1 cellular context compared by ENCODE assay signal in genomic region chr4:128306992-128307581, GRCh38.
TF ChIP-seq lines count a peak whose summit lies in the region.

No MANE protein-coding gene starts in this region.

TF ChIP-seq in K562, 482 proteins besides CTCF, POLR2A, EP300 and RAD21 (continued from another document and continues in another):
- TF ChIP-seq CLOCK (CRISPR knock-in tag; IDR thresholded peaks at IDR 0.05; ENCODE audit: borderline replicate concordance): no peak
- no peak for TF ChIP-seq ZNF407 (IDR thresholded peaks at IDR 0.05; ENCODE audit: low read depth)
- TF ChIP-seq ZBTB9 (CRISPR knock-in tag; IDR thresholded peaks at IDR 0.05): peak; percentile 74; the same call in 1 of the 2 replicates
- no peak for TF ChIP-seq THRAP3 (IDR thresholded peaks at IDR 0.05; ENCODE audit: borderline replicate concordance)
- no peak for TF ChIP-seq GTF2F1 (IDR thresholded peaks at IDR 0.05; ENCODE audit: low read depth, low read length)
- TF ChIP-seq RNF219 (CRISPR knock-in tag; IDR thresholded peaks at IDR 0.05): no peak
- TF ChIP-seq RFX5 (IDR thresholded peaks at IDR 0.05; ENCODE audit: low read depth, low read length): no peak
- TF ChIP-seq MTA1 (IDR thresholded peaks at IDR 0.05; ENCODE audit: borderline replicate concordance): no peak
- TF ChIP-seq GATA2 (CRISPR knock-in tag; IDR thresholded peaks at IDR 0.05): no peak
- TF ChIP-seq CBFB (CRISPR knock-in tag; IDR thresholded peaks at IDR 0.05): no peak
- no peak for TF ChIP-seq MBD1 (CRISPR knock-in tag; IDR thresholded peaks at IDR 0.05)
- TF ChIP-seq KDM4B (IDR thresholded peaks at IDR 0.05; ENCODE audit: borderline replicate concordance in 2 of 2, low read depth in 1 of 2): no peak
- TF ChIP-seq SMAD2 (IDR thresholded peaks at IDR 0.05; ENCODE audit: low read depth, low read length): no peak
- no peak for TF ChIP-seq BCOR (IDR thresholded peaks at IDR 0.05)
- peak; percentile 49; the same call in 1 of the 2 replicates for TF ChIP-seq KLF6 (CRISPR knock-in tag; IDR thresholded peaks at IDR 0.05; ENCODE audit: borderline replicate concordance)
- no peak for TF ChIP-seq RBM22 (IDR thresholded peaks at IDR 0.05; ENCODE audit: low read depth, low read length, poor library complexity, severe bottlenecking)
- TF ChIP-seq ZNF583 (CRISPR knock-in tag; IDR thresholded peaks at IDR 0.05): peak; percentile 68; the same call in 1 of the 2 replicates
- no peak for TF ChIP-seq ZNF668 (CRISPR knock-in tag; IDR thresholded peaks at IDR 0.05)
- TF ChIP-seq E2F4 (CRISPR knock-in tag; IDR thresholded peaks at IDR 0.05; ENCODE audit: low read depth): no peak
- TF ChIP-seq STAT5B (CRISPR knock-in tag; IDR thresholded peaks at IDR 0.05): no peak
- TF ChIP-seq ZNF274 (IDR thresholded peaks at IDR 0.05; ENCODE audit: borderline replicate concordance, low read depth, low read length): no peak
- no peak for TF ChIP-seq JUND (IDR thresholded peaks at IDR 0.05; ENCODE audit: borderline replicate concordance, low read depth, low read length)
- no peak for TF ChIP-seq JUND (tag; IDR thresholded peaks at IDR 0.05; ENCODE audit: borderline replicate concordance, low read depth, low read length)
- TF ChIP-seq RBM17 (IDR thresholded peaks at IDR 0.05; ENCODE audit: borderline replicate concordance, low read depth, low read length): no peak
- TF ChIP-seq ZNF121 (CRISPR knock-in tag; conservative IDR thresholded peaks at IDR 0.05): no peak
- no peak for TF ChIP-seq MCM7 (IDR thresholded peaks at IDR 0.05)
- TF ChIP-seq ZNF217 (CRISPR knock-in tag; IDR thresholded peaks at IDR 0.05): no peak
- TF ChIP-seq ZNF778 (CRISPR knock-in tag; IDR thresholded peaks at IDR 0.05): no peak
- TF ChIP-seq E4F1 (CRISPR knock-in tag; IDR thresholded peaks at IDR 0.05; ENCODE audit: borderline replicate concordance): no peak
- TF ChIP-seq ZNF431 (CRISPR knock-in tag; IDR thresholded peaks at IDR 0.05): no peak
- TF ChIP-seq ILF3 (IDR thresholded peaks at IDR 0.05; ENCODE audit: borderline replicate concordance): no peak
- no peak for TF ChIP-seq ZNF263 (CRISPR knock-in tag; IDR thresholded peaks at IDR 0.05; ENCODE audit: borderline replicate concordance)
- TF ChIP-seq EHMT2 (IDR thresholded peaks at IDR 0.05): no peak
- TF ChIP-seq SRSF1 (IDR thresholded peaks at IDR 0.05; ENCODE audit: low read depth, low read length): no peak
- no peak for TF ChIP-seq HLTF (IDR thresholded peaks at IDR 0.05)
- TF ChIP-seq PTRF (tag; IDR thresholded peaks at IDR 0.05): no peak
- TF ChIP-seq CXXC5 (CRISPR knock-in tag; IDR thresholded peaks at IDR 0.05): peak; percentile 29; the same call in 1 of the 2 replicates
- TF ChIP-seq CHD1 (IDR thresholded peaks at IDR 0.05; ENCODE audit: low read length): no peak
- no peak for TF ChIP-seq RCOR1 (IDR thresholded peaks at IDR 0.05; ENCODE audit: borderline replicate concordance in 1 of 2, low read depth in 2 of 2, low read length in 2 of 2)
- TF ChIP-seq FOSL1 (tag; conservative IDR thresholded peaks at IDR 0.05): no peak
- TF ChIP-seq YY1 (IDR thresholded peaks at IDR 0.05; ENCODE audit: borderline replicate concordance in 1 of 3, control insufficient read depth in 1 of 3, extremely low read depth in 1 of 3, insufficient read depth in 3 of 3, insufficient read length in 1 of 3, insufficient replicate concordance in 2 of 3, low read depth in 1 of 3, low read length in 2 of 3): peak in 1 of 3 experiments; percentile 28
- no peak for TF ChIP-seq ZNF197 (CRISPR knock-in tag; IDR thresholded peaks at IDR 0.05; ENCODE audit: low read depth)
- TF ChIP-seq NRF1 (conservative IDR thresholded peaks at IDR 0.05 in 1 of 2, IDR thresholded peaks at IDR 0.05 in 1 of 2): no peak
- no peak for TF ChIP-seq HMBOX1 (IDR thresholded peaks at IDR 0.05)
- TF ChIP-seq ZNF696 (CRISPR knock-in tag; conservative IDR thresholded peaks at IDR 0.05): no peak
